ENCODE assay signal across 1 cellular context in genomic region chr11:68127791-68128681, GRCh38.
TF ChIP-seq lines count a peak whose summit lies in the region.

No MANE protein-coding gene starts in this region.

TF ChIP-seq in HepG2, 621 proteins besides CTCF, POLR2A, EP300 and RAD21 (continued from another document and continues in another):
- TF ChIP-seq, protein P1, sequence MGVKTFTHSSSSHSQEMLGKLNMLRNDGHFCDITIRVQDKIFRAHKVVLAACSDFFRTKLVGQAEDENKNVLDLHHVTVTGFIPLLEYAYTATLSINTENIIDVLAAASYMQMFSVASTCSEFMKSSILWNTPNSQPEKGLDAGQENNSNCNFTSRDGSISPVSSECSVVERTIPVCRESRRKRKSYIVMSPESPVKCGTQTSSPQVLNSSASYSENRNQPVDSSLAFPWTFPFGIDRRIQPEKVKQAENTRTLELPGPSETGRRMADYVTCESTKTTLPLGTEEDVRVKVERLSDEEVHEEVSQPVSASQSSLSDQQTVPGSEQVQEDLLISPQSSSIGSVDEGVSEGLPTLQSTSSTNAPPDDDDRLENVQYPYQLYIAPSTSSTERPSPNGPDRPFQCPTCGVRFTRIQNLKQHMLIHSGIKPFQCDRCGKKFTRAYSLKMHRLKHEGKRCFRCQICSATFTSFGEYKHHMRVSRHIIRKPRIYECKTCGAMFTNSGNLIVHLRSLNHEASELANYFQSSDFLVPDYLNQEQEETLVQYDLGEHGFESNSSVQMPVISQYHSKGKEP (CRISPR knock-in tag; IDR thresholded peaks at IDR 0.05) = no peak
- TF ChIP-seq TFDP2 (CRISPR knock-in tag; IDR thresholded peaks at IDR 0.05) (no peak), HNF4G (IDR thresholded peaks at IDR 0.05; ENCODE audit: borderline replicate concordance, low read depth, low read length) (peak; percentile 86), HNF4G (CRISPR knock-in tag; IDR thresholded peaks at IDR 0.05; ENCODE audit: borderline replicate concordance, low read depth) (peak; percentile 62; the same call in 1 of the 2 replicates), RBM39 (IDR thresholded peaks at IDR 0.05; ENCODE audit: low read depth, low read length, poor library complexity, severe bottlenecking) (peak; percentile 41), ELF3 (CRISPR knock-in tag; IDR thresholded peaks at IDR 0.05) (peak; percentile 19; the same call in 1 of the 2 replicates), NFE2L1 (CRISPR knock-in tag; IDR thresholded peaks at IDR 0.05; ENCODE audit: borderline replicate concordance) (no peak), TBP (CRISPR knock-in tag; IDR thresholded peaks at IDR 0.05) (no peak), ZNF326 (CRISPR knock-in tag; IDR thresholded peaks at IDR 0.05; ENCODE audit: borderline replicate concordance) (no peak), ZSCAN25 (CRISPR knock-in tag; IDR thresholded peaks at IDR 0.05) (no peak), ZNF547 (CRISPR knock-in tag; IDR thresholded peaks at IDR 0.05) (no peak), ZNF737 (CRISPR knock-in tag; IDR thresholded peaks at IDR 0.05; ENCODE audit: borderline replicate concordance) (no peak), REXO4 (CRISPR knock-in tag; IDR thresholded peaks at IDR 0.05; ENCODE audit: borderline replicate concordance) (no peak), NCOA2 (CRISPR knock-in tag; IDR thresholded peaks at IDR 0.05) (peak; percentile 59), PRDM10 (CRISPR knock-in tag; IDR thresholded peaks at IDR 0.05; ENCODE audit: low read depth) (no peak), TAF15 (IDR thresholded peaks at IDR 0.05; ENCODE audit: low read depth, low read length, poor library complexity, severe bottlenecking) (no peak), MIXL1 (CRISPR knock-in tag; IDR thresholded peaks at IDR 0.05) (no peak), KLF12 (CRISPR knock-in tag; IDR thresholded peaks at IDR 0.05; ENCODE audit: borderline replicate concordance) (no peak), ATRX (CRISPR knock-in tag; IDR thresholded peaks at IDR 0.05; ENCODE audit: borderline replicate concordance) (no peak), ZNF20 (CRISPR knock-in tag; IDR thresholded peaks at IDR 0.05) (no peak), DZIP1 (CRISPR knock-in tag; IDR thresholded peaks at IDR 0.05) (no peak), SIN3A (IDR thresholded peaks at IDR 0.05; ENCODE audit: borderline replicate concordance, low read depth, low read length) (no peak), ZNF451 (CRISPR knock-in tag; IDR thresholded peaks at IDR 0.05) (0 out of 2 replicates have a peak, but pooled peaks have one; percentile 14), PCBP2 (optimal IDR thresholded peaks at IDR 0.05; ENCODE audit: low read depth, low read length, poor library complexity, severe bottlenecking) (no peak), ZBTB7B (CRISPR knock-in tag; IDR thresholded peaks at IDR 0.05) (peak; percentile 57; the same call in 1 of the 2 replicates), MIER3 (CRISPR knock-in tag; IDR thresholded peaks at IDR 0.05; ENCODE audit: borderline replicate concordance) (0 out of 2 replicates have a peak, but pooled peaks have one; percentile 5), FOXK2 (IDR thresholded peaks at IDR 0.05) (no peak), ZSCAN30 (CRISPR knock-in tag; IDR thresholded peaks at IDR 0.05) (no peak; the same call in 1 of the 2 replicates), KLF6 (CRISPR knock-in tag; IDR thresholded peaks at IDR 0.05) (no peak; the same call in 1 of the 2 replicates), POGZ (CRISPR knock-in tag; IDR thresholded peaks at IDR 0.05) (peak; percentile 26; the same call in 1 of the 2 replicates), PAF1 (CRISPR knock-in tag; IDR thresholded peaks at IDR 0.05) (no peak), GFI1 (CRISPR knock-in tag; IDR thresholded peaks at IDR 0.05; ENCODE audit: borderline replicate concordance) (peak; percentile 54; the same call in 1 of the 2 replicates), TOE1 (CRISPR knock-in tag; IDR thresholded peaks at IDR 0.05) (no peak), DNMT1 (CRISPR knock-in tag; IDR thresholded peaks at IDR 0.05) (no peak), GABPB1 (CRISPR knock-in tag; IDR thresholded peaks at IDR 0.05) (peak; percentile 54), TERF1 (CRISPR knock-in tag; IDR thresholded peaks at IDR 0.05) (no peak)
- TF ChIP-seq, protein P2, sequence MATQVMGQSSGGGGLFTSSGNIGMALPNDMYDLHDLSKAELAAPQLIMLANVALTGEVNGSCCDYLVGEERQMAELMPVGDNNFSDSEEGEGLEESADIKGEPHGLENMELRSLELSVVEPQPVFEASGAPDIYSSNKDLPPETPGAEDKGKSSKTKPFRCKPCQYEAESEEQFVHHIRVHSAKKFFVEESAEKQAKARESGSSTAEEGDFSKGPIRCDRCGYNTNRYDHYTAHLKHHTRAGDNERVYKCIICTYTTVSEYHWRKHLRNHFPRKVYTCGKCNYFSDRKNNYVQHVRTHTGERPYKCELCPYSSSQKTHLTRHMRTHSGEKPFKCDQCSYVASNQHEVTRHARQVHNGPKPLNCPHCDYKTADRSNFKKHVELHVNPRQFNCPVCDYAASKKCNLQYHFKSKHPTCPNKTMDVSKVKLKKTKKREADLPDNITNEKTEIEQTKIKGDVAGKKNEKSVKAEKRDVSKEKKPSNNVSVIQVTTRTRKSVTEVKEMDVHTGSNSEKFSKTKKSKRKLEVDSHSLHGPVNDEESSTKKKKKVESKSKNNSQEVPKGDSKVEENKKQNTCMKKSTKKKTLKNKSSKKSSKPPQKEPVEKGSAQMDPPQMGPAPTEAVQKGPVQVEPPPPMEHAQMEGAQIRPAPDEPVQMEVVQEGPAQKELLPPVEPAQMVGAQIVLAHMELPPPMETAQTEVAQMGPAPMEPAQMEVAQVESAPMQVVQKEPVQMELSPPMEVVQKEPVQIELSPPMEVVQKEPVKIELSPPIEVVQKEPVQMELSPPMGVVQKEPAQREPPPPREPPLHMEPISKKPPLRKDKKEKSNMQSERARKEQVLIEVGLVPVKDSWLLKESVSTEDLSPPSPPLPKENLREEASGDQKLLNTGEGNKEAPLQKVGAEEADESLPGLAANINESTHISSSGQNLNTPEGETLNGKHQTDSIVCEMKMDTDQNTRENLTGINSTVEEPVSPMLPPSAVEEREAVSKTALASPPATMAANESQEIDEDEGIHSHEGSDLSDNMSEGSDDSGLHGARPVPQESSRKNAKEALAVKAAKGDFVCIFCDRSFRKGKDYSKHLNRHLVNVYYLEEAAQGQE (IDR thresholded peaks at IDR 0.05; ENCODE audit: borderline replicate concordance in 1 of 2, low read depth in 1 of 2, low read length in 2 of 2) = peak in 1 of 2 experiments; percentile 19; a peak in 1 of 4 replicates
- TF ChIP-seq, protein P3, sequence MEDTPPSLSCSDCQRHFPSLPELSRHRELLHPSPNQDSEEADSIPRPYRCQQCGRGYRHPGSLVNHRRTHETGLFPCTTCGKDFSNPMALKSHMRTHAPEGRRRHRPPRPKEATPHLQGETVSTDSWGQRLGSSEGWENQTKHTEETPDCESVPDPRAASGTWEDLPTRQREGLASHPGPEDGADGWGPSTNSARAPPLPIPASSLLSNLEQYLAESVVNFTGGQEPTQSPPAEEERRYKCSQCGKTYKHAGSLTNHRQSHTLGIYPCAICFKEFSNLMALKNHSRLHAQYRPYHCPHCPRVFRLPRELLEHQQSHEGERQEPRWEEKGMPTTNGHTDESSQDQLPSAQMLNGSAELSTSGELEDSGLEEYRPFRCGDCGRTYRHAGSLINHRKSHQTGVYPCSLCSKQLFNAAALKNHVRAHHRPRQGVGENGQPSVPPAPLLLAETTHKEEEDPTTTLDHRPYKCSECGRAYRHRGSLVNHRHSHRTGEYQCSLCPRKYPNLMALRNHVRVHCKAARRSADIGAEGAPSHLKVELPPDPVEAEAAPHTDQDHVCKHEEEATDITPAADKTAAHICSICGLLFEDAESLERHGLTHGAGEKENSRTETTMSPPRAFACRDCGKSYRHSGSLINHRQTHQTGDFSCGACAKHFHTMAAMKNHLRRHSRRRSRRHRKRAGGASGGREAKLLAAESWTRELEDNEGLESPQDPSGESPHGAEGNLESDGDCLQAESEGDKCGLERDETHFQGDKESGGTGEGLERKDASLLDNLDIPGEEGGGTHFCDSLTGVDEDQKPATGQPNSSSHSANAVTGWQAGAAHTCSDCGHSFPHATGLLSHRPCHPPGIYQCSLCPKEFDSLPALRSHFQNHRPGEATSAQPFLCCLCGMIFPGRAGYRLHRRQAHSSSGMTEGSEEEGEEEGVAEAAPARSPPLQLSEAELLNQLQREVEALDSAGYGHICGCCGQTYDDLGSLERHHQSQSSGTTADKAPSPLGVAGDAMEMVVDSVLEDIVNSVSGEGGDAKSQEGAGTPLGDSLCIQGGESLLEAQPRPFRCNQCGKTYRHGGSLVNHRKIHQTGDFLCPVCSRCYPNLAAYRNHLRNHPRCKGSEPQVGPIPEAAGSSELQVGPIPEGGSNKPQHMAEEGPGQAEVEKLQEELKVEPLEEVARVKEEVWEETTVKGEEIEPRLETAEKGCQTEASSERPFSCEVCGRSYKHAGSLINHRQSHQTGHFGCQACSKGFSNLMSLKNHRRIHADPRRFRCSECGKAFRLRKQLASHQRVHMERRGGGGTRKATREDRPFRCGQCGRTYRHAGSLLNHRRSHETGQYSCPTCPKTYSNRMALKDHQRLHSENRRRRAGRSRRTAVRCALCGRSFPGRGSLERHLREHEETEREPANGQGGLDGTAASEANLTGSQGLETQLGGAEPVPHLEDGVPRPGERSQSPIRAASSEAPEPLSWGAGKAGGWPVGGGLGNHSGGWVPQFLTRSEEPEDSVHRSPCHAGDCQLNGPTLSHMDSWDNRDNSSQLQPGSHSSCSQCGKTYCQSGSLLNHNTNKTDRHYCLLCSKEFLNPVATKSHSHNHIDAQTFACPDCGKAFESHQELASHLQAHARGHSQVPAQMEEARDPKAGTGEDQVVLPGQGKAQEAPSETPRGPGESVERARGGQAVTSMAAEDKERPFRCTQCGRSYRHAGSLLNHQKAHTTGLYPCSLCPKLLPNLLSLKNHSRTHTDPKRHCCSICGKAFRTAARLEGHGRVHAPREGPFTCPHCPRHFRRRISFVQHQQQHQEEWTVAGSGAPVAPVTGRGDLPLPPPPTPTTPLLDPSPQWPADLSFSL (CRISPR knock-in tag; IDR thresholded peaks at IDR 0.05) = no peak
- TF ChIP-seq, protein P4, sequence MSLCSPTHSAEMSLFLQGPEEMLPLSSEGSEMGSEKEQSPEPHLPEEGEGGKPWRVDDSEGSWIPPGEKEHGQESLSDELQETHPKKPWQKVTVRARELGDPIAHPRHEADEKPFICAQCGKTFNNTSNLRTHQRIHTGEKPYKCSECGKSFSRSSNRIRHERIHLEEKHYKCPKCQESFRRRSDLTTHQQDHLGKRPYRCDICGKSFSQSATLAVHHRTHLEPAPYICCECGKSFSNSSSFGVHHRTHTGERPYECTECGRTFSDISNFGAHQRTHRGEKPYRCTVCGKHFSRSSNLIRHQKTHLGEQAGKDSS (CRISPR knock-in tag; IDR thresholded peaks at IDR 0.05; ENCODE audit: borderline replicate concordance, low read depth) = no peak
